In the genomic region with DNA sequence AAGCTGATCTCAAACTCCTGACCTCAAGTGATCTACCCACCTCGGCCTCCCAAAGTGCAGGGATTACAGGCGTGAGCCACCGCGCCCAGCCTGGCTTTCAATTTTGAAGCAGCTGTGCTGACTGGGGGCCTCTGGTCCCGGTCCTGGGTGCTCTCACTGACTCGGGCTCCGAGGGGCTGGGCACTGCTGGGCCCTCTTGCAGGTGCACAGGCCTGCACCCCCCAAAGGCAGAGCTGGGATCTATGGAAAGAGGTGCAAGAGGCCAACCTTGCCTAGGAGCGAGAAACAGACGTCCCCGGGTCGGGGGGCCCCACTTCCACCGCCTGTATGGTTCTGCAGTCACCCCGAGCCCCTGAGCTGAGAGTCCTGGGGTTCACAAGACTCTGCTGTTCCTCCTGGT, we compare ENCODE assay signal across 1 cellular context.
TF ChIP-seq lines count a peak whose summit lies in the region.

No MANE protein-coding gene starts in this region.

TF ChIP-seq in IMR-90, 13 proteins besides CTCF, POLR2A, EP300 and RAD21 (continued from another document):
- TF ChIP-seq FOS (IDR thresholded peaks at IDR 0.05; ENCODE audit: low read depth, low read length): no peak
- no peak for TF ChIP-seq CEBPB (IDR thresholded peaks at IDR 0.05; ENCODE audit: low read depth, low read length)
- TF ChIP-seq ELK1 (IDR thresholded peaks at IDR 0.05; ENCODE audit: borderline replicate concordance, low read depth, low read length): no peak
- TF ChIP-seq, protein P1, sequence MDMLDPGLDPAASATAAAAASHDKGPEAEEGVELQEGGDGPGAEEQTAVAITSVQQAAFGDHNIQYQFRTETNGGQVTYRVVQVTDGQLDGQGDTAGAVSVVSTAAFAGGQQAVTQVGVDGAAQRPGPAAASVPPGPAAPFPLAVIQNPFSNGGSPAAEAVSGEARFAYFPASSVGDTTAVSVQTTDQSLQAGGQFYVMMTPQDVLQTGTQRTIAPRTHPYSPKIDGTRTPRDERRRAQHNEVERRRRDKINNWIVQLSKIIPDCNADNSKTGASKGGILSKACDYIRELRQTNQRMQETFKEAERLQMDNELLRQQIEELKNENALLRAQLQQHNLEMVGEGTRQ (IDR thresholded peaks at IDR 0.05; ENCODE audit: low read depth, low read length): no peak
- no peak for TF ChIP-seq MAFK (IDR thresholded peaks at IDR 0.05; ENCODE audit: low read depth, low read length)
- no peak for TF ChIP-seq RFX5 (IDR thresholded peaks at IDR 0.05; ENCODE audit: low read depth, low read length)
- no peak for TF ChIP-seq MAZ (IDR thresholded peaks at IDR 0.05; ENCODE audit: borderline replicate concordance, low read depth, low read length)
- no peak for TF ChIP-seq NFE2L2 (IDR thresholded peaks at IDR 0.05; ENCODE audit: low read depth, low read length)
- no peak for TF ChIP-seq SMC3 (IDR thresholded peaks at IDR 0.05; ENCODE audit: low read depth, low read length)
- no peak for TF ChIP-seq RCOR1 (IDR thresholded peaks at IDR 0.05; ENCODE audit: insufficient replicate concordance, low read length)
